Comparison of ENCODE assay signal across 11 cellular contexts in genomic region chr6:149862424-149862738, GRCh38. TPM values are rescaled to one million over a fixed set of nuclear protein-coding genes. Genes with fewer than 3 reads are reported as not detected.
A peak's percentile ranks its signal among the peaks of the same experiment; 100 is the strongest.
DNase-seq lines count a peak whose midpoint lies in the region; ATAC-seq and TF ChIP-seq lines count a peak whose summit lies in the region.
"Not testable (repeated sequence)": the region's sequence is repeated elsewhere in the genome, so short reads cannot be mapped to it uniquely, and the experiment has no call there.
"Had no signal": no experiment of that assay in that cellular context is flagged by ENCODE, and none has a peak within 500 bp of the region (broad histone marks: within the 10 kb centered on the region; RNA-seq: fewer than 3 reads in every experiment).

No MANE protein-coding gene starts in this region.

- peak overlapping the region; percentile 82 for H3K4me3 Mint-ChIP-seq in activated CD4-positive, alpha-beta T cell treated with anti-CD3 and anti-CD28 coated beads, Interleukin-2, amount 10 ng/mL, durations not matched to agents 7 days and 5 days
- peak overlapping the region; percentile 87 to 97 (median 92) for H3K4me3 Mint-ChIP-seq in brain

- not testable (repeated sequence) for H3K36me3 ChIP-seq in BLaER1; Karpas-422 (ENCODE audit: insufficient read depth, low read length); right lobe of liver; ovary; suprapubic skin

- peaks cover 21% of the 10 kb centered on the region for H3K27me3 Mint-ChIP-seq in activated CD4-positive, alpha-beta T cell treated with anti-CD3 and anti-CD28 coated beads, Interleukin-2, amount 10 ng/mL, durations not matched to agents 7 days and 5 days
- H3K27me3 Mint-ChIP-seq in brain, result peaks cover 11% of the 10 kb centered on the region

- not testable (repeated sequence) for H3K9me3 ChIP-seq in BLaER1; Karpas-422 (ENCODE audit: low read length); right lobe of liver; ovary; suprapubic skin

- 96% methylated on average over 3 of the region's 12 CpGs for WGBS in right lobe of liver (ENCODE audit: insufficient coverage, low coverage, low lambda C conversion rate, missing lambda C conversion rate)
- 79 to 94% (median 91%) methylated on average over 11 to 12 of the region's 12 CpGs for WGBS in ovary, 3 donors
- WGBS in suprapubic skin, result 95% methylated on average over 12 of the region's 12 CpGs

- not testable (repeated sequence) for ATAC-seq in right lobe of liver

- not testable (repeated sequence) for H2AFZ ChIP-seq in Karpas-422 (ENCODE audit: low read length)

- not testable (repeated sequence) for H3K9me3 Mint-ChIP-seq in activated CD4-positive, alpha-beta T cell treated with anti-CD3 and anti-CD28 coated beads, Interleukin-2, amount 10 ng/mL, durations not matched to agents 7 days and 5 days; brain

- not testable (repeated sequence) for H3K79me2 ChIP-seq in Karpas-422 (ENCODE audit: low read length)

- H3K4me1 Mint-ChIP-seq in activated CD4-positive, alpha-beta T cell treated with anti-CD3 and anti-CD28 coated beads, Interleukin-2, amount 10 ng/mL, durations not matched to agents 7 days and 5 days, result peaks cover 24% of the 10 kb centered on the region
- peaks cover 62% of the 10 kb centered on the region for H3K4me1 Mint-ChIP-seq in brain

- not testable (repeated sequence) for TF ChIP-seq POLR2A in right lobe of liver (IDR thresholded peaks at IDR 0.05); ovary (IDR thresholded peaks at IDR 0.05); suprapubic skin (IDR thresholded peaks at IDR 0.05)

- not testable (repeated sequence) for DNase-seq in Karpas-422; activated CD4-positive, alpha-beta T cell treated with anti-CD3 and anti-CD28 coated beads, Interleukin-2, amount 10 ng/mL, durations not matched to agents 7 days and 5 days; epithelial cell of prostate (ENCODE audit: low read depth, low spot score); right lobe of liver; ovary; suprapubic skin (ENCODE audit: low spot score in 2 of 2)

- H3K4me3 ChIP-seq in BLaER1, result peak overlapping the region; percentile 85
- H3K4me3 ChIP-seq in Karpas-422 (ENCODE audit: low read length), result peak overlapping the region; percentile 81; the same call in 1 of the 2 replicates
- H3K4me3 ChIP-seq in right lobe of liver, result peak overlapping the region; percentile 62 to 75 (median 63)
- H3K4me3 ChIP-seq in ovary, result peak overlapping the region; percentile 56
- H3K4me3 ChIP-seq in suprapubic skin, result peak overlapping the region; percentile 75

- not testable (repeated sequence) for H3K9me2 ChIP-seq in Karpas-422 (replicated peaks; ENCODE audit: insufficient read depth, low read length)

- H3K9ac ChIP-seq in BLaER1; Karpas-422 (ENCODE audit: low read length): not testable (repeated sequence)

- not testable (repeated sequence) for H3K27me3 ChIP-seq in BLaER1; Karpas-422 (ENCODE audit: low read length); right lobe of liver; ovary; suprapubic skin

- H3K36me3 Mint-ChIP-seq in activated CD4-positive, alpha-beta T cell treated with anti-CD3 and anti-CD28 coated beads, Interleukin-2, amount 10 ng/mL, durations not matched to agents 7 days and 5 days (ENCODE audit: low read depth), result not testable (repeated sequence)
- peaks cover 12% of the 10 kb centered on the region for H3K36me3 Mint-ChIP-seq in brain

- H3K4me2 ChIP-seq in BLaER1, result peak overlapping the region; percentile 92
- peak overlapping the region; percentile 90 for H3K4me2 ChIP-seq in Karpas-422 (ENCODE audit: low read depth, low read length, poor library complexity, severe bottlenecking)

- H3K27ac Mint-ChIP-seq in activated CD4-positive, alpha-beta T cell treated with anti-CD3 and anti-CD28 coated beads, Interleukin-2, amount 10 ng/mL, durations not matched to agents 7 days and 5 days, result not testable (repeated sequence)
- H3K27ac Mint-ChIP-seq in brain, result peak overlapping the region in 3 of 5 experiments; percentile 46 to 99 (median 96)

- CTCF ChIA-PET in activated CD4-positive, alpha-beta T cell treated with anti-CD3 and anti-CD28 coated beads, Interleukin-2, amount 10 ng/mL, durations not matched to agents 7 days and 5 days (lab: Charles Lee), result interaction anchor here (0.7 to 1.7 kb wide), 3 partner anchors 27 to 154 kb away, joined by 3 to 4 read pairs (median 3); no protein-coding TSS in a partner anchor

- POLR2A ChIA-PET in activated CD4-positive, alpha-beta T cell treated with anti-CD3 and anti-CD28 coated beads, Interleukin-2, amount 10 ng/mL, durations not matched to agents 7 days and 5 days (lab: Charles Lee), result not testable (repeated sequence)

- TF ChIP-seq EP300 in ovary (IDR thresholded peaks at IDR 0.05); suprapubic skin (IDR thresholded peaks at IDR 0.05): not testable (repeated sequence)

- not testable (repeated sequence) for TF ChIP-seq CTCF in brain (conservative IDR thresholded peaks at IDR 0.05); right lobe of liver (IDR thresholded peaks at IDR 0.05); ovary (IDR thresholded peaks at IDR 0.05); suprapubic skin (IDR thresholded peaks at IDR 0.05)

- H3K4me1 ChIP-seq in BLaER1, result peaks cover 28% of the 10 kb centered on the region
- H3K4me1 ChIP-seq in Karpas-422 (ENCODE audit: low read length), result peaks cover 12% of the 10 kb centered on the region
- peaks cover 0 to 36% (median 11%) of the 10 kb centered on the region in 4 donors for H3K4me1 ChIP-seq in right lobe of liver
- not testable (repeated sequence) for H3K4me1 ChIP-seq in ovary (ENCODE audit: insufficient read depth)
- H3K4me1 ChIP-seq in suprapubic skin, result peaks cover 52% of the 10 kb centered on the region

- H3K27ac ChIP-seq in BLaER1; Karpas-422 (ENCODE audit: low read length); ovary: not testable (repeated sequence)
- H3K27ac ChIP-seq in epithelial cell of prostate (peak overlapping the region; percentile 92), right lobe of liver (peak overlapping the region in 1 of 3 donors; percentile 88), suprapubic skin (peak overlapping the region; percentile 96)

- intact Hi-C loops in right lobe of liver (cut with DNase I), result not testable (repeated sequence)
- intact Hi-C loops in ovary (cut with DNase I), result loop anchor here in 1 of 4 donors (10.0 kb wide), 1 partner anchor 62 kb away; the partner anchor contains the start of gene RAET1G

- peaks cover 23% of the 10 kb centered on the region for H4K20me1 ChIP-seq in BLaER1
- H4K20me1 ChIP-seq in Karpas-422 (ENCODE audit: insufficient read depth, low read depth, low read length), result not testable (repeated sequence)

RNA-seq across cellular contexts. Expression of gene LRP11, which starts 1.8 kb away (rescaled TPM):
- 3.5 and 5.4 TPM in 2 replicates for total RNA-seq in Karpas-422 (2014; rRNA removed; shearing (Covaris generic); ENCODE audit: low replicate concordance)
- total RNA-seq in activated CD4-positive, alpha-beta T cell treated with anti-CD3 and anti-CD28 coated beads, Interleukin-2, amount 10 ng/mL, durations not matched to agents 7 days and 5 days, result 1 to 10 TPM; 6.5 to 7.4 TPM
- polyA plus RNA-seq in brain (ENCODE audit: insufficient read depth, low read depth, low replicate concordance), result 32.6 TPM
- total RNA-seq in right lobe of liver, result 10 to 100 TPM in 1 of 6 experiments, 1 to 10 TPM in 5; 6.8 to 11.1 (median 9.3) TPM
- 10 to 100 TPM; 26.2 to 48.2 (median 37.5) TPM for total RNA-seq in ovary
- polyA plus RNA-seq in ovary, result 10 to 100 TPM; 21.8 to 45.2 TPM
- 10 to 100 TPM; 43.6 to 77.2 (median 68.4) TPM for total RNA-seq in suprapubic skin

RNA-seq across cellular contexts. Expression of gene RAET1E, which starts 35.5 kb away (rescaled TPM):
- total RNA-seq in Karpas-422 (2014; rRNA removed; shearing (Covaris generic); ENCODE audit: low replicate concordance), result not detected in 2 replicates
- not detected for total RNA-seq in activated CD4-positive, alpha-beta T cell treated with anti-CD3 and anti-CD28 coated beads, Interleukin-2, amount 10 ng/mL, durations not matched to agents 7 days and 5 days
- polyA plus RNA-seq in brain (ENCODE audit: insufficient read depth, low read depth, low replicate concordance) (0.17 TPM), ovary (under 1 TPM; 0.11 to 0.23 TPM)
- total RNA-seq in right lobe of liver (not detected), ovary (under 1 TPM in 4 of 7 donors, not detected in 3; 0.18 to 0.69 (median 0.29) TPM), suprapubic skin (10 to 100 TPM; 14.4 to 46.8 (median 22.8) TPM)
- total RNA-seq: activated CD8-positive, alpha-beta memory T cell treated with anti-CD3 and anti-CD28 coated beads, Interleukin-2, amount 10 ng/mL, durations not matched to agents 7 days and 5 days; mononuclear cell; OCI-LY7 had no signal

Comparison
In these comparisons a context has a peak if more than half of its experiments do, and no peak if none do; other contexts are left out.
1. RNA of gene RAET1E, which starts 35.5 kb away (total RNA-seq): 14.4 to 46.8 TPM in suprapubic skin; 0.18 to 0.69 TPM in ovary, not detected in Karpas-422, not detected in activated CD4-positive, alpha-beta T cell treated with anti-CD3 and anti-CD28 coated beads, Interleukin-2, amount 10 ng/mL, durations not matched to agents 7 days and 5 days and not detected in right lobe of liver; every median in the first group is over 4 times any median in the second.
2. Peak in every context shown above with its lines, with median percentiles within 50 percentile points of each other: H3K4me3 ChIP-seq.